Comparison of ENCODE assay signal across 8 cellular contexts in the genomic region with DNA sequence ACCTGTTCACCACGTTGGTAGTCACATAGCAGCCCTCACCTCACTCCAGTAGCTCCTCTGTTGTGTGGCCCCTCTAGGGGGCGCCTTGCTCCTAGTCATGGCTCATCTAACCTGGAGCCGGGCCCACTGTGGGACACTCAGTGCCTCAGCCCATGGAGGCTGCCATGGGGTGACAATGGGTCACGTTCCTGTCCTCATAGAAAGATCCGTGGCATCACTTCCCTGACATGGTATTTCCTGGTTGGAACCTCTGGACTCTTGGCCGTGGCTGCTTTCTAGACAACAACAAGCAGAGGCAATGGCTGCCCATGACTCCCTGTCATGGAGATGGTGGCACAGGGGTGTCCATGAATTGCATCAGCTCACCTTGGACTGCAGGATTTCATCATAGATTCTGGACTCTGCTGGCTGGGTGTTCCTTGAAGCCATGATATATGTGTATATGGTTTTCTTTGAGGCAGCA.
DNase-seq lines count a peak whose midpoint lies in the region; ATAC-seq and TF ChIP-seq lines count a peak whose summit lies in the region.

No MANE protein-coding gene starts in this region.

- H3K27me3 ChIP-seq in SU-DHL-6 (ENCODE audit: low read length): no peaks in the 10 kb centered on the region

- no peak overlapping the region for H3K4me3 ChIP-seq in SU-DHL-6 (ENCODE audit: insufficient read depth, low read length, poor library complexity, severe bottlenecking)

- no peak for ATAC-seq in HG03280 (IDR thresholded peaks at IDR 0.05; ENCODE audit: unreplicated experiment)

- no peaks in the 10 kb centered on the region for H3K79me2 ChIP-seq in SU-DHL-6 (ENCODE audit: insufficient read depth, low read length)

- H3K36me3 ChIP-seq in SU-DHL-6 (ENCODE audit: low read length): peaks cover 3% of the 10 kb centered on the region; the same call in 1 of the 2 replicates

- no peaks in the 10 kb centered on the region for H4K20me1 ChIP-seq in SU-DHL-6 (ENCODE audit: low read depth, low read length)

- no peak overlapping the region for H3K9ac ChIP-seq in SU-DHL-6 (ENCODE audit: low read length)

- DNase-seq in ELR (ENCODE audit: low read depth) (peak; percentile 3), dedifferentiated amniotic fluid mesenchymal stem cell (ENCODE audit: extremely low spot score) (no peak), HCEC 1CT (no peak), NOMO-1 treated with dmso at 0.1 percent for 144 hours (lab: John Stamatoyannopoulos, UW; ENCODE audit: unreplicated experiment) (no peak)
- peak; percentile 85 for DNase-seq in activated effector memory CD4-positive, alpha-beta T cell treated with anti-CD3 and anti-CD28 coated beads, Interleukin-2, amount 50 U/mL, for 16 hours
- DNase-seq in stimulated activated CD4-positive, alpha-beta T cell treated with anti-CD3 and anti-CD28 coated beads, Interleukin-15, amount 100 ng/mL, for 48 hours (ENCODE audit: low read depth in 2 of 2): peak; percentile 45 to 62

- H3K9me2 ChIP-seq in SU-DHL-6 (replicated peaks; ENCODE audit: insufficient read depth, low read length): no peaks in the 10 kb centered on the region

- TF ChIP-seq CTCF in SU-DHL-6 (IDR thresholded peaks at IDR 0.05; ENCODE audit: insufficient read depth, low read length, poor library complexity, severe bottlenecking): peak; percentile 32

- H3K9me3 ChIP-seq in SU-DHL-6 (ENCODE audit: insufficient read depth, low read length): no peaks in the 10 kb centered on the region

- no peaks in the 10 kb centered on the region for H3F3A ChIP-seq in SU-DHL-6 (ENCODE audit: insufficient read depth)

- no peak overlapping the region for H3K4me2 ChIP-seq in SU-DHL-6 (ENCODE audit: low read depth, low read length, poor library complexity, severe bottlenecking)

- H3K27ac ChIP-seq in SU-DHL-6 (ENCODE audit: low read depth, low read length): no peak overlapping the region

- no peak overlapping the region for H2AFZ ChIP-seq in SU-DHL-6 (ENCODE audit: low read depth, low read length, severe bottlenecking)

Comparison
In these comparisons a context has a peak if more than half of its experiments do, and no peak if none do; other contexts are left out.
1. DNase-seq: peak in ELR (single experiment), activated effector memory CD4-positive, alpha-beta T cell treated with anti-CD3 and anti-CD28 coated beads, Interleukin-2, amount 50 U/mL, for 16 hours (single experiment) and stimulated activated CD4-positive, alpha-beta T cell treated with anti-CD3 and anti-CD28 coated beads, Interleukin-15, amount 100 ng/mL, for 48 hours (2 of 2); none in dedifferentiated amniotic fluid mesenchymal stem cell (single experiment), HCEC 1CT (single experiment) and NOMO-1 treated with dmso at 0.1 percent for 144 hours (single experiment).